Comparison of ENCODE assay signal across 1 cellular context in the genomic region with DNA sequence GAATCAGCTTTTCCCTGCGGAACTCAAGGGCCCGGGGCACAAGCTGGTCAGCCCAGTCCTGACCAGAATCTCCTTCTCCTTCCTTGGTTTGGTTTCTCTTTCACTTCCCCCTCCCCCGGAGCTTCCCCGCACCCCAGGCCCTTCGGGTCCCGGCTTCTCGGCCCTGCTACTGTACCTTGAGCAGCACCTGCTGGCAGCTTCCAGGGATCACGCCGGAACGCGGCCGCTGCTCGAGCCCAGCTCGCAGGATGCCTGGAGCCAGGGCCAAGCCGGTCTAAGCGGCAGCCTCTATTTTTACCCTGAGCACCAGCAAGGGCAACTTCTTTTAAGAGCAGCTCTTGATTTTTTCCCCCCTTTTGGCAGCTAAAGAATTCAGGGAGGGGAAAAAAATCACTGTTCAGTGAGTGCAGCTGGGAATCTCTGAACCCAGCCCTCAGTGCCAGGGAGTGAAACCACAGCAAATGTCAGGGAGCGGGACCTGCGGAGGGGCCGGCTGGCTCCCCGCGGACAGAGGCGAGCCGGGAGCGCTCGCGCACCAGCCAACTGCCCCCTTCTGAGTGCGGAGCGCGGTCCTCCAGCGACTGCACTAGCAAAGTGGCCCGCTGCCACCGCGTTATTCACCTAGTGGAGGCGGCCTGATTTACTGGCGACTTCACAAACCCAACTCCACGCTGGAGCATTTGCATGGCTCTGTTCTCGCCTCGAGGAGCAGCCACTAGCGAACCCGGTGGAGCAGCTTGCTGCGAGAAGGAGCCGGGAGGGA.
TF ChIP-seq lines count a peak whose summit lies in the region.

No MANE protein-coding gene starts in this region.

TF ChIP-seq in GM12878, 131 proteins besides CTCF, POLR2A, EP300 and RAD21 (continued from another document):
- TF ChIP-seq, protein P1, sequence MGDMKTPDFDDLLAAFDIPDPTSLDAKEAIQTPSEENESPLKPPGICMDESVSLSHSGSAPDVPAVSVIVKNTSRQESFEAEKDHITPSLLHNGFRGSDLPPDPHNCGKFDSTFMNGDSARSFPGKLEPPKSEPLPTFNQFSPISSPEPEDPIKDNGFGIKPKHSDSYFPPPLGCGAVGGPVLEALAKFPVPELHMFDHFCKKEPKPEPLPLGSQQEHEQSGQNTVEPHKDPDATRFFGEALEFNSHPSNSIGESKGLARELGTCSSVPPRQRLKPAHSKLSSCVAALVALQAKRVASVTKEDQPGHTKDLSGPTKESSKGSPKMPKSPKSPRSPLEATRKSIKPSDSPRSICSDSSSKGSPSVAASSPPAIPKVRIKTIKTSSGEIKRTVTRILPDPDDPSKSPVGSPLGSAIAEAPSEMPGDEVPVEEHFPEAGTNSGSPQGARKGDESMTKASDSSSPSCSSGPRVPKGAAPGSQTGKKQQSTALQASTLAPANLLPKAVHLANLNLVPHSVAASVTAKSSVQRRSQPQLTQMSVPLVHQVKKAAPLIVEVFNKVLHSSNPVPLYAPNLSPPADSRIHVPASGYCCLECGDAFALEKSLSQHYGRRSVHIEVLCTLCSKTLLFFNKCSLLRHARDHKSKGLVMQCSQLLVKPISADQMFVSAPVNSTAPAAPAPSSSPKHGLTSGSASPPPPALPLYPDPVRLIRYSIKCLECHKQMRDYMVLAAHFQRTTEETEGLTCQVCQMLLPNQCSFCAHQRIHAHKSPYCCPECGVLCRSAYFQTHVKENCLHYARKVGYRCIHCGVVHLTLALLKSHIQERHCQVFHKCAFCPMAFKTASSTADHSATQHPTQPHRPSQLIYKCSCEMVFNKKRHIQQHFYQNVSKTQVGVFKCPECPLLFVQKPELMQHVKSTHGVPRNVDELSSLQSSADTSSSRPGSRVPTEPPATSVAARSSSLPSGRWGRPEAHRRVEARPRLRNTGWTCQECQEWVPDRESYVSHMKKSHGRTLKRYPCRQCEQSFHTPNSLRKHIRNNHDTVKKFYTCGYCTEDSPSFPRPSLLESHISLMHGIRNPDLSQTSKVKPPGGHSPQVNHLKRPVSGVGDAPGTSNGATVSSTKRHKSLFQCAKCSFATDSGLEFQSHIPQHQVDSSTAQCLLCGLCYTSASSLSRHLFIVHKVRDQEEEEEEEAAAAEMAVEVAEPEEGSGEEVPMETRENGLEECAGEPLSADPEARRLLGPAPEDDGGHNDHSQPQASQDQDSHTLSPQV (IDR thresholded peaks at IDR 0.05): no peak
- TF ChIP-seq, protein P2, sequence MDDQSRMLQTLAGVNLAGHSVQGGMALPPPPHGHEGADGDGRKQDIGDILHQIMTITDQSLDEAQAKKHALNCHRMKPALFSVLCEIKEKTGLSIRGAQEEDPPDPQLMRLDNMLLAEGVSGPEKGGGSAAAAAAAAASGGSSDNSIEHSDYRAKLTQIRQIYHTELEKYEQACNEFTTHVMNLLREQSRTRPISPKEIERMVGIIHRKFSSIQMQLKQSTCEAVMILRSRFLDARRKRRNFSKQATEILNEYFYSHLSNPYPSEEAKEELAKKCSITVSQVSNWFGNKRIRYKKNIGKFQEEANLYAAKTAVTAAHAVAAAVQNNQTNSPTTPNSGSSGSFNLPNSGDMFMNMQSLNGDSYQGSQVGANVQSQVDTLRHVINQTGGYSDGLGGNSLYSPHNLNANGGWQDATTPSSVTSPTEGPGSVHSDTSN (IDR thresholded peaks at IDR 0.05; ENCODE audit: insufficient replicate concordance, low read depth, low read length): no peak
- TF ChIP-seq EGR1 (IDR thresholded peaks at IDR 0.05; ENCODE audit: borderline replicate concordance in 1 of 2, low read depth in 2 of 2, low read length in 2 of 2): peak in 1 of 2 experiments; percentile 33; a peak in 1 of 3 replicates
- 0 out of 2 replicates have a peak, but pooled peaks have one; percentile 6 for TF ChIP-seq ZNF24 (IDR thresholded peaks at IDR 0.05)
- peak; percentile 69 for TF ChIP-seq SMC3 (IDR thresholded peaks at IDR 0.05; ENCODE audit: borderline replicate concordance, low read length)
- 0 out of 2 replicates have a peak, but pooled peaks have one; percentile 20 for TF ChIP-seq TCF12 (IDR thresholded peaks at IDR 0.05; ENCODE audit: low read depth, low read length)
- TF ChIP-seq IKZF2 (IDR thresholded peaks at IDR 0.05): peak; percentile 69 to 71
- TF ChIP-seq, protein P3, sequence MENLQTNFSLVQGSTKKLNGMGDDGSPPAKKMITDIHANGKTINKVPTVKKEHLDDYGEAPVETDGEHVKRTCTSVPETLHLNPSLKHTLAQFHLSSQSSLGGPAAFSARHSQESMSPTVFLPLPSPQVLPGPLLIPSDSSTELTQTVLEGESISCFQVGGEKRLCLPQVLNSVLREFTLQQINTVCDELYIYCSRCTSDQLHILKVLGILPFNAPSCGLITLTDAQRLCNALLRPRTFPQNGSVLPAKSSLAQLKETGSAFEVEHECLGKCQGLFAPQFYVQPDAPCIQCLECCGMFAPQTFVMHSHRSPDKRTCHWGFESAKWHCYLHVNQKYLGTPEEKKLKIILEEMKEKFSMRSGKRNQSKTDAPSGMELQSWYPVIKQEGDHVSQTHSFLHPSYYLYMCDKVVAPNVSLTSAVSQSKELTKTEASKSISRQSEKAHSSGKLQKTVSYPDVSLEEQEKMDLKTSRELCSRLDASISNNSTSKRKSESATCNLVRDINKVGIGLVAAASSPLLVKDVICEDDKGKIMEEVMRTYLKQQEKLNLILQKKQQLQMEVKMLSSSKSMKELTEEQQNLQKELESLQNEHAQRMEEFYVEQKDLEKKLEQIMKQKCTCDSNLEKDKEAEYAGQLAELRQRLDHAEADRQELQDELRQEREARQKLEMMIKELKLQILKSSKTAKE (IDR thresholded peaks at IDR 0.05; ENCODE audit: low read depth, poor library complexity, severe bottlenecking): peak; percentile 4
- TF ChIP-seq SPI1 (IDR thresholded peaks at IDR 0.05; ENCODE audit: borderline replicate concordance, insufficient read depth, low read depth, low read length): peak; percentile 61; the same call in 1 of the 2 replicates
- 0 out of 2 replicates have a peak, but pooled peaks have one; percentile 73 for TF ChIP-seq IKZF1 (conservative IDR thresholded peaks at IDR 0.05)
- peak; percentile 25; the same call in 1 of the 2 replicates for TF ChIP-seq YY1 (IDR thresholded peaks at IDR 0.05; ENCODE audit: low read depth, low read length)
- TF ChIP-seq, protein P4, sequence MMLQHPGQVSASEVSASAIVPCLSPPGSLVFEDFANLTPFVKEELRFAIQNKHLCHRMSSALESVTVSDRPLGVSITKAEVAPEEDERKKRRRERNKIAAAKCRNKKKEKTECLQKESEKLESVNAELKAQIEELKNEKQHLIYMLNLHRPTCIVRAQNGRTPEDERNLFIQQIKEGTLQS (IDR thresholded peaks at IDR 0.05; ENCODE audit: borderline replicate concordance, extremely low read depth, low read depth, low read length): no peak
- TF ChIP-seq GATAD2B (conservative IDR thresholded peaks at IDR 0.05; ENCODE audit: low read depth): 0 out of 2 replicates have a peak, but pooled peaks have one; percentile 7
- TF ChIP-seq CHD2 (IDR thresholded peaks at IDR 0.05; ENCODE audit: borderline replicate concordance, low read depth, low read length): peak; percentile 63; the same call in 1 of the 2 replicates
- no peak for TF ChIP-seq MYB (IDR thresholded peaks at IDR 0.05; ENCODE audit: borderline replicate concordance, low read depth, low read length)
- peak in 1 of 2 experiments; percentile 26; a peak in 1 of 4 replicates for TF ChIP-seq BHLHE40 (IDR thresholded peaks at IDR 0.05; ENCODE audit: borderline replicate concordance in 1 of 2, low read depth in 2 of 2, low read length in 1 of 2)
- no peak for TF ChIP-seq ESRRA (IDR thresholded peaks at IDR 0.05; ENCODE audit: low read length)
- TF ChIP-seq IRF4 (IDR thresholded peaks at IDR 0.05; ENCODE audit: low read depth, low read length): peak; percentile 38; the same call in 1 of the 2 replicates
- TF ChIP-seq NBN (IDR thresholded peaks at IDR 0.05): 0 out of 2 replicates have a peak, but pooled peaks have one; percentile 38
- TF ChIP-seq MTA3 (IDR thresholded peaks at IDR 0.05; ENCODE audit: borderline replicate concordance, low read length): no peak
- TF ChIP-seq, protein P5, sequence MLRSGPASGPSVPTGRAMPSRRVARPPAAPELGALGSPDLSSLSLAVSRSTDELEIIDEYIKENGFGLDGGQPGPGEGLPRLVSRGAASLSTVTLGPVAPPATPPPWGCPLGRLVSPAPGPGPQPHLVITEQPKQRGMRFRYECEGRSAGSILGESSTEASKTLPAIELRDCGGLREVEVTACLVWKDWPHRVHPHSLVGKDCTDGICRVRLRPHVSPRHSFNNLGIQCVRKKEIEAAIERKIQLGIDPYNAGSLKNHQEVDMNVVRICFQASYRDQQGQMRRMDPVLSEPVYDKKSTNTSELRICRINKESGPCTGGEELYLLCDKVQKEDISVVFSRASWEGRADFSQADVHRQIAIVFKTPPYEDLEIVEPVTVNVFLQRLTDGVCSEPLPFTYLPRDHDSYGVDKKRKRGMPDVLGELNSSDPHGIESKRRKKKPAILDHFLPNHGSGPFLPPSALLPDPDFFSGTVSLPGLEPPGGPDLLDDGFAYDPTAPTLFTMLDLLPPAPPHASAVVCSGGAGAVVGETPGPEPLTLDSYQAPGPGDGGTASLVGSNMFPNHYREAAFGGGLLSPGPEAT (IDR thresholded peaks at IDR 0.05; ENCODE audit: low read depth): 0 out of 2 replicates have a peak, but pooled peaks have one; percentile 46
